ENCODE assay signal across 8 cellular contexts in the genomic region with DNA sequence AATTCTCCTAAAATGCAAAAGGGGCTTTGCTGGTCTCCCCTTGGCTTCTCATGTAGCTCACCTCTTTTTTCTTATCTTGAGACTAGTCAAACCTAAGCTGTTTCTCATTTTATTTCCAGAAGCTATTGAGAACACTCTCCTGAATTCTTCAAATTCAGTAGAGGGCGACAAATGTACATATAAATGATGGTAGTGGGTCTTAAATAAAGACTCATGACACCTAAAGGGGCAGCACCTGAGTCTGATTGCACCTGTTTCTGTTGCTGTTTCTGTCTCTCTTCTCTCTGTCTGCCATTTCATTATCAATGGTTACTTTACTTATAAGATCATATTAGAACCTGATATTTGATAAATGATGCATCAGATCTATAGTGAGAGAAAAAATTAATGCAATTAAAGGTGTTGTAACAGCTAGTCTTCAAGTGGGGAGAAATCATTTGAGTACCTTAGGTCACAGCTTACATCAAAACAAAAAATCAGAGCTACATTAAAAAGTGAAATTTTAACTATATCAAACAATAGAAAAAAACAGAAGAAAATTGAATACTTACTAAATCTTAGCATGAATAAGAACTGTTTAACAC. TPM values are rescaled to one million over a fixed set of nuclear protein-coding genes. Genes with fewer than 3 reads are reported as not detected.
DNase-seq lines count a peak whose midpoint lies in the region; ATAC-seq and TF ChIP-seq lines count a peak whose summit lies in the region.

No MANE protein-coding gene starts in this region.

- intact Hi-C loops in CD4-positive, alpha-beta memory T cell (cut with micrococcal nuclease) = loop anchor here (1.0 to 5.0 kb wide), 6 partner anchors 82 to 316 kb away; no protein-coding TSS in a partner anchor

- CTCF ChIA-PET in CD4-positive, alpha-beta memory T cell (lab: Charles Lee; ENCODE audit: partially characterized antibody) = interaction anchor here (0.6 to 6.7 kb wide), 84 partner anchors 11 to 1832 kb away, joined by 3 to 184 read pairs (median 5); partner anchors contain the start of genes RPL39L and ST6GAL1

- H3K9me3 Mint-ChIP-seq in CD4-positive, alpha-beta memory T cell = peaks cover 0 to 6% (median 0%) of the 10 kb centered on the region in 8 donors
- H3K9me3 Mint-ChIP-seq in stimulated activated memory B cell treated with anti-CD40 and anti-IgM and Interleukin-4, amounts not matched to agents 10 μg/mL and 1 μg/mL and 100 μg/mL, for 72 hours = peaks cover 5% of the 10 kb centered on the region
- H3K9me3 Mint-ChIP-seq in T-helper 2 cell treated with Interferon-gamma antibody and Interleukin-4, amounts not matched to agents 5 μg/mL and 100 μg/mL, for 36 hours = peaks cover 5% of the 10 kb centered on the region

- H3K27me3 Mint-ChIP-seq in CD4-positive, alpha-beta memory T cell = peaks cover 3 to 9% of the 10 kb centered on the region in 2 donors
- H3K27me3 Mint-ChIP-seq in stimulated activated memory B cell treated with anti-CD40 and anti-IgM and Interleukin-4, amounts not matched to agents 10 μg/mL and 1 μg/mL and 100 μg/mL, for 72 hours = no peaks in the 10 kb centered on the region
- peaks cover 14% of the 10 kb centered on the region for H3K27me3 Mint-ChIP-seq in T-helper 2 cell treated with Interferon-gamma antibody and Interleukin-4, amounts not matched to agents 5 μg/mL and 100 μg/mL, for 36 hours (ENCODE audit: low read depth)

- peaks cover 8 to 19% (median 14%) of the 10 kb centered on the region in 4 donors for H3K4me1 Mint-ChIP-seq in CD4-positive, alpha-beta memory T cell
- peaks cover 16% of the 10 kb centered on the region for H3K4me1 Mint-ChIP-seq in stimulated activated memory B cell treated with anti-CD40 and anti-IgM and Interleukin-4, amounts not matched to agents 10 μg/mL and 1 μg/mL and 100 μg/mL, for 72 hours
- peaks cover 18% of the 10 kb centered on the region for H3K4me1 Mint-ChIP-seq in T-helper 2 cell treated with Interferon-gamma antibody and Interleukin-4, amounts not matched to agents 5 μg/mL and 100 μg/mL, for 36 hours (ENCODE audit: low read depth)

- in situ Hi-C loops in KBM-7 (cut with MboI; ENCODE audit: low pct_unique_long_range_greater_than_20kb, low sequenced_read_pairs) = loop anchor here (25.0 kb wide), 1 partner anchor 288 kb away; the partner anchor contains the start of gene RPL39L

- H3K36me3 ChIP-seq in CD4-positive, alpha-beta memory T cell (ENCODE audit: insufficient read depth, low read length) = no peaks in the 10 kb centered on the region

- H3K4me3 ChIP-seq in CD4-positive, alpha-beta memory T cell (ENCODE audit: low read length in 2 of 2) = no peak overlapping the region

- no peaks in the 10 kb centered on the region for H3K9me3 ChIP-seq in CD4-positive, alpha-beta memory T cell (ENCODE audit: control insufficient read depth in 1 of 2, low read length in 2 of 2)

- ATAC-seq in GM18861 (IDR thresholded peaks at IDR 0.05; ENCODE audit: unreplicated experiment) = peak; percentile 82
- ATAC-seq in foreskin keratinocyte = no peak
- ATAC-seq in stimulated activated memory B cell treated with anti-CD40 and anti-IgM and Interleukin-4, amounts not matched to agents 10 μg/mL and 1 μg/mL and 100 μg/mL, for 72 hours = peak; percentile 78

- peak overlapping the region in 5 of 7 donors; percentile 1 to 84 (median 67) for H3K27ac Mint-ChIP-seq in CD4-positive, alpha-beta memory T cell
- peak overlapping the region; percentile 72 for H3K27ac Mint-ChIP-seq in stimulated activated memory B cell treated with anti-CD40 and anti-IgM and Interleukin-4, amounts not matched to agents 10 μg/mL and 1 μg/mL and 100 μg/mL, for 72 hours
- H3K27ac Mint-ChIP-seq in T-helper 2 cell treated with Interferon-gamma antibody and Interleukin-4, amounts not matched to agents 5 μg/mL and 100 μg/mL, for 36 hours = no peak overlapping the region

- TF ChIP-seq CTCF in foreskin keratinocyte (conservative IDR thresholded peaks at IDR 0.05) = peak; percentile 76

- H3K27ac ChIP-seq in CD4-positive, alpha-beta memory T cell (ENCODE audit: low read depth, low read length) = no peak overlapping the region
- no peak overlapping the region for H3K27ac ChIP-seq in foreskin keratinocyte

- DNase-seq in CD4-positive, alpha-beta memory T cell = peak in 4 of 5 donors; percentile 63 to 70 (median 66)
- DNase-seq in KBM-7 (peak; percentile 78), SK-N-DZ (ENCODE audit: low spot score) (peak; percentile 73), foreskin keratinocyte (peak in 1 of 2 donors; percentile 37), GDM1 (lab: John Stamatoyannopoulos, UW) (no peak)
- no peak for DNase-seq in T-helper 2 cell treated with Interferon-gamma antibody and Interleukin-4, amounts not matched to agents 5 μg/mL and 100 μg/mL, for 36 hours (ENCODE audit: low spot score)

- peaks cover 4% of the 10 kb centered on the region for H3K27me3 ChIP-seq in CD4-positive, alpha-beta memory T cell (ENCODE audit: insufficient read depth, low read length)
- peaks cover 33% of the 10 kb centered on the region for H3K27me3 ChIP-seq in foreskin keratinocyte

- POLR2A ChIA-PET in CD4-positive, alpha-beta memory T cell (lab: Charles Lee; ENCODE audit: partially characterized antibody) = interaction anchor here (0.6 to 6.9 kb wide), 23 partner anchors 22 to 315 kb away, joined by 3 to 104 read pairs (median 3); partner anchors contain the start of genes RPL39L and ST6GAL1

- H3K4me3 Mint-ChIP-seq in CD4-positive, alpha-beta memory T cell = no peak overlapping the region
- H3K4me3 Mint-ChIP-seq in stimulated activated memory B cell treated with anti-CD40 and anti-IgM and Interleukin-4, amounts not matched to agents 10 μg/mL and 1 μg/mL and 100 μg/mL, for 72 hours = no peak overlapping the region
- no peak overlapping the region for H3K4me3 Mint-ChIP-seq in T-helper 2 cell treated with Interferon-gamma antibody and Interleukin-4, amounts not matched to agents 5 μg/mL and 100 μg/mL, for 36 hours

- no peaks in the 10 kb centered on the region for H3K36me3 Mint-ChIP-seq in CD4-positive, alpha-beta memory T cell
- H3K36me3 Mint-ChIP-seq in stimulated activated memory B cell treated with anti-CD40 and anti-IgM and Interleukin-4, amounts not matched to agents 10 μg/mL and 1 μg/mL and 100 μg/mL, for 72 hours = no peaks in the 10 kb centered on the region
- peaks cover 4% of the 10 kb centered on the region for H3K36me3 Mint-ChIP-seq in T-helper 2 cell treated with Interferon-gamma antibody and Interleukin-4, amounts not matched to agents 5 μg/mL and 100 μg/mL, for 36 hours (ENCODE audit: low read depth)

- peaks cover 9% of the 10 kb centered on the region for H3K4me1 ChIP-seq in CD4-positive, alpha-beta memory T cell (ENCODE audit: insufficient read depth, low read length)
- H3K4me1 ChIP-seq in foreskin keratinocyte = no peaks in the 10 kb centered on the region

RNA-seq across cellular contexts. Expression of gene ADIPOQ, which starts 7.0 kb away (rescaled TPM):
- total RNA-seq in CD4-positive, alpha-beta memory T cell = not detected
- not detected for polyA plus RNA-seq in CD4-positive, alpha-beta memory T cell
- polyA plus RNA-seq in SK-N-DZ (2014; cell fraction: cytosol; rRNA removed) = 0.06 TPM in 1 of 2 replicates, not detected in the other
- polyA plus RNA-seq in SK-N-DZ (2014; cell fraction: nucleus; rRNA removed) = not detected in 2 replicates
- total RNA-seq in foreskin keratinocyte = not detected in 2 replicates
- not detected in 2 replicates for polyA plus RNA-seq in foreskin keratinocyte

RNA-seq across cellular contexts. Expression of gene RFC4, which starts 43.2 kb away (rescaled TPM):
- 10 to 100 TPM; 21.5 to 24.6 TPM for total RNA-seq in CD4-positive, alpha-beta memory T cell
- 10 to 100 TPM; 18.4 to 19.0 TPM for polyA plus RNA-seq in CD4-positive, alpha-beta memory T cell
- polyA plus RNA-seq in SK-N-DZ (2014; cell fraction: cytosol; rRNA removed) = 215 and 256 TPM in 2 replicates
- polyA plus RNA-seq in SK-N-DZ (2014; cell fraction: nucleus; rRNA removed) = 497 and 586 TPM in 2 replicates
- total RNA-seq in foreskin keratinocyte = 68.2 and 71.5 TPM in 2 replicates
- polyA plus RNA-seq in foreskin keratinocyte = 50.2 and 61.0 TPM in 2 replicates

Comparison
In these comparisons a context has a peak if more than half of its experiments do, and no peak if none do; other contexts are left out.
1. DNase-seq: peak in CD4-positive, alpha-beta memory T cell (4 of 5), KBM-7 (single experiment) and SK-N-DZ (single experiment); none in GDM1 (single experiment) and T-helper 2 cell treated with Interferon-gamma antibody and Interleukin-4, amounts not matched to agents 5 μg/mL and 100 μg/mL, for 36 hours (single experiment).